ENCODE assay signal across 23 cellular contexts in the genomic region with DNA sequence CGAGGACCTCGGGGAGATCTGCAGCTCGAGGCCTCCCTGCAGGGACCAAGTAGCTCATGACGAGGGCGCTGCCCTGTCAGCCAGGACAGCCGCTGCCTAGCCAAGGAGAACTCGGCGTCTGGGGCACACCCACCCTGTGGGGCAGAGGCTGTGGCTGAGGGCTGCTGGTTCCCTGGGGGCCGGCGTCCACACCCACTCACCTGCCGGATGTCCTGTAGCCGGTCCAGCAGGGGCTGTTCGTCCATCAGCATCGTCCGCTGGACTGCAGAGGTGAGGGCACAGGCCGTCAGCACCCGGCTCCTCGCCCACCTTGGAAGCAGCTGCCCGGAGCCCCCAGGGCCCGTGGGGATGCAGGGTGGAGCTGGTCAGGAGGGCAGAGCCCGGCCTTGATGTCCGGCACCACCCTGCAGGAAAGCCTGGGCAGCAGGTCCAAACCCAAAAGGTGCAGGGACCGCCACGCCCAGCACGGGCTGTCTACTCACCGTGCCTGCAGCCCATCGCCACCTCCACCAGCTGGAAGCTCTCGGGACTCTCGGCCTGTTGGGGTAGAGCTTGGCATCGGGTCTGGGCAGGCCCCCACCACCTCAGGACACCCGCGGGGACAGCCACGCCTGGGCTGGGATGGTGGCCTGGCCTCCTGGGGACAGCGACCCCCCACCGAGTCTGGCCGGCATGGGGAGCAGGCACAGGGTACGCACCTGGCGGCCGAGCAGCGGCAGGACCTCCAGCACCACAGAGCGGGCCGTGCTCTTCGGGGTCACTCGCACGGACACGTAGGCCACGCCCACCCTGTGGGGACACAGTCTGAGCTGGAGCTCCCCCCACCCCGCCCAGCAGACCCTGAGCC. TPM values are rescaled to one million over a fixed set of nuclear protein-coding genes. Genes with fewer than 3 reads are reported as not detected.
"Had no signal": no experiment of that assay in that cellular context is flagged by ENCODE, and none has a peak within 500 bp of the region (broad histone marks: within the 10 kb centered on the region; RNA-seq: fewer than 3 reads in every experiment).

No MANE protein-coding gene starts in this region.

- H3K27ac ChIP-seq: adrenal gland, breast epithelium, SJCRH30 had no signal

- DNase-seq: activated CD4-positive, alpha-beta T cell treated with anti-CD3 and anti-CD28 coated beads for 4 hours; activated CD8-positive, alpha-beta memory T cell treated with anti-CD3 and anti-CD28 coated beads, Interleukin-2, amount 50 U/mL, for 4 hours; activated CD8-positive, alpha-beta T cell treated with anti-CD3 and anti-CD28 coated beads for 36 hours; activated naive CD4-positive, alpha-beta T cell treated with anti-CD3 and anti-CD28 coated beads, Interleukin-2, amount 50 U/mL, for 16 hours; activated naive CD8-positive, alpha-beta T cell treated with anti-CD3 and anti-CD28 coated beads, Interleukin-2, amount 10 ng/mL, durations not matched to agents 7 days and 5 days; activated T-cell treated with anti-CD3 and anti-CD28 coated beads, Interleukin-2, amount 50 U/mL, for 72 hours; adrenal gland; anterior cingulate cortex; caudate nucleus; Karpas-422; NCI-H1105 treated with DMSO at 0.1 percent for 48 hours; NCI-H146; NCI-H1930; NCI-H2171; NCI-H2227 treated with DMSO at 0.1 percent for 48 hours; NCI-H526 treated with DMSO at 0.1 percent for 48 hours; SJCRH30 had no signal

- H3K27me3 ChIP-seq: adrenal gland, breast epithelium, SJCRH30 had no signal

- H3K4me3 Mint-ChIP-seq: activated CD8-positive, alpha-beta T cell treated with anti-CD3 and anti-CD28 coated beads for 36 hours; activated naive CD8-positive, alpha-beta T cell treated with anti-CD3 and anti-CD28 coated beads, Interleukin-2, amount 10 ng/mL, durations not matched to agents 7 days and 5 days; activated T-cell treated with anti-CD3 and anti-CD28 coated beads, Interleukin-2, amount 50 U/mL, for 72 hours; T-helper 1 cell treated with Interleukin-12 subunit alpha and Interleukin-12 subunit beta and Interleukin-4 antibody, amounts not matched to agents 30 μg/mL and 1 μg/mL, for 36 hours had no signal

- H3K4me1 ChIP-seq: SJCRH30 had no signal

- H3K9me3 ChIP-seq: adrenal gland, breast epithelium, SJCRH30 had no signal

- H3K9me3 Mint-ChIP-seq: activated CD8-positive, alpha-beta T cell treated with anti-CD3 and anti-CD28 coated beads for 36 hours; activated naive CD8-positive, alpha-beta T cell treated with anti-CD3 and anti-CD28 coated beads, Interleukin-2, amount 10 ng/mL, durations not matched to agents 7 days and 5 days; activated T-cell treated with anti-CD3 and anti-CD28 coated beads, Interleukin-2, amount 50 U/mL, for 72 hours; T-helper 1 cell treated with Interleukin-12 subunit alpha and Interleukin-12 subunit beta and Interleukin-4 antibody, amounts not matched to agents 30 μg/mL and 1 μg/mL, for 36 hours had no signal

- ATAC-seq: activated CD4-positive, CD25-positive, alpha-beta regulatory T cell treated with anti-CD3 and anti-CD28 coated beads, Interleukin-2, amount 50 U/mL, for 24 hours; activated CD8-positive, alpha-beta T cell treated with anti-CD3 and anti-CD28 coated beads for 36 hours; activated T-cell treated with anti-CD3 and anti-CD28 coated beads, Interleukin-2, amount 50 U/mL, for 72 hours; K562; SK-N-SH treated with all-trans-retinoic acid at 6 μM for 48 hours had no signal

- H3K4me3 ChIP-seq: adrenal gland, breast epithelium, K562, SJCRH30 had no signal

- H3K27ac Mint-ChIP-seq: activated CD8-positive, alpha-beta T cell treated with anti-CD3 and anti-CD28 coated beads for 36 hours; activated naive CD8-positive, alpha-beta T cell treated with anti-CD3 and anti-CD28 coated beads, Interleukin-2, amount 10 ng/mL, durations not matched to agents 7 days and 5 days; activated T-cell treated with anti-CD3 and anti-CD28 coated beads, Interleukin-2, amount 50 U/mL, for 72 hours; T-helper 1 cell treated with Interleukin-12 subunit alpha and Interleukin-12 subunit beta and Interleukin-4 antibody, amounts not matched to agents 30 μg/mL and 1 μg/mL, for 36 hours had no signal

- H3K27me3 Mint-ChIP-seq: activated CD8-positive, alpha-beta T cell treated with anti-CD3 and anti-CD28 coated beads for 36 hours; activated naive CD8-positive, alpha-beta T cell treated with anti-CD3 and anti-CD28 coated beads, Interleukin-2, amount 10 ng/mL, durations not matched to agents 7 days and 5 days had no signal

- H3K36me3 ChIP-seq: breast epithelium, SJCRH30 had no signal

RNA-seq across cellular contexts. Expression of a gene that starts 26.7 kb away (rescaled TPM):
- total RNA-seq: activated T-cell treated with anti-CD3 and anti-CD28 coated beads, Interleukin-2, amount 50 U/mL, for 72 hours; RPMI7951; SJCRH30 had no signal
